ENCODE assay signal across 1 cellular context in the genomic region with DNA sequence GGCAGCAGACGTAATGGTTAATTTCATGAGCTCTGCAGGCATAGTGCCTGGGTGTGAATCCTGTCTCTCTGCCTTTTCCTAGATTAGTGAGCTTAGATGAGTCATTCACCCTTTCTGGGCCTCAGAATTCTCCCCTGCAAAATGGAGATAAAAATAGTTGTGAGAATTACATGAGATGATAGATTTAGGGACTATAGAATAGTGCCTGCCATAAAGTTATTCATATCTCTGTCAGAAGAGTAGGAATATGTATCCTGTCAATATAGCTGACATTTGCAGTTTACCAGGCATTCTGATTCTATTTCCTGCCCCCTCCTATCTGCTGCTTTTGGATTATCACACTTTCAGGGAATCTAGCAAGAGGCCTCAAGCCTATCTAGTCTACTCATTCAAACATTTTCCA.
TF ChIP-seq lines count a peak whose summit lies in the region.

No MANE protein-coding gene starts in this region.

TF ChIP-seq in K562, 482 proteins besides CTCF, POLR2A, EP300 and RAD21 (continued from another document and continues in another):
- no peak for TF ChIP-seq EWSR1 (IDR thresholded peaks at IDR 0.05; ENCODE audit: borderline replicate concordance, low read depth, partially characterized antibody)
- no peak for TF ChIP-seq TAF15 (IDR thresholded peaks at IDR 0.05; ENCODE audit: low read depth, low read length)
- peak; percentile 60; the same call in 1 of the 2 replicates for TF ChIP-seq NFE2 (IDR thresholded peaks at IDR 0.05; ENCODE audit: low read depth)
- TF ChIP-seq ZNF212 (CRISPR knock-in tag; IDR thresholded peaks at IDR 0.05): no peak
- TF ChIP-seq GATA2 (CRISPR knock-in tag; IDR thresholded peaks at IDR 0.05): 0 out of 2 replicates have a peak, but pooled peaks have one; percentile 26
- no peak for TF ChIP-seq NR2F6 (CRISPR knock-in tag; IDR thresholded peaks at IDR 0.05)
- TF ChIP-seq, protein P1, sequence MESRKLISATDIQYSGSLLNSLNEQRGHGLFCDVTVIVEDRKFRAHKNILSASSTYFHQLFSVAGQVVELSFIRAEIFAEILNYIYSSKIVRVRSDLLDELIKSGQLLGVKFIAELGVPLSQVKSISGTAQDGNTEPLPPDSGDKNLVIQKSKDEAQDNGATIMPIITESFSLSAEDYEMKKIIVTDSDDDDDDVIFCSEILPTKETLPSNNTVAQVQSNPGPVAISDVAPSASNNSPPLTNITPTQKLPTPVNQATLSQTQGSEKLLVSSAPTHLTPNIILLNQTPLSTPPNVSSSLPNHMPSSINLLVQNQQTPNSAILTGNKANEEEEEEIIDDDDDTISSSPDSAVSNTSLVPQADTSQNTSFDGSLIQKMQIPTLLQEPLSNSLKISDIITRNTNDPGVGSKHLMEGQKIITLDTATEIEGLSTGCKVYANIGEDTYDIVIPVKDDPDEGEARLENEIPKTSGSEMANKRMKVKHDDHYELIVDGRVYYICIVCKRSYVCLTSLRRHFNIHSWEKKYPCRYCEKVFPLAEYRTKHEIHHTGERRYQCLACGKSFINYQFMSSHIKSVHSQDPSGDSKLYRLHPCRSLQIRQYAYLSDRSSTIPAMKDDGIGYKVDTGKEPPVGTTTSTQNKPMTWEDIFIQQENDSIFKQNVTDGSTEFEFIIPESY (CRISPR knock-in tag; IDR thresholded peaks at IDR 0.05): no peak
- no peak for TF ChIP-seq GTF2B (IDR thresholded peaks at IDR 0.05; ENCODE audit: extremely low read depth, insufficient read length)
- no peak for TF ChIP-seq MYC (IDR thresholded peaks at IDR 0.05; ENCODE audit: low read depth, low read length)
- TF ChIP-seq MYC (CRISPR knock-in tag; IDR thresholded peaks at IDR 0.05; ENCODE audit: borderline replicate concordance, low read depth): no peak
- TF ChIP-seq, protein P2, sequence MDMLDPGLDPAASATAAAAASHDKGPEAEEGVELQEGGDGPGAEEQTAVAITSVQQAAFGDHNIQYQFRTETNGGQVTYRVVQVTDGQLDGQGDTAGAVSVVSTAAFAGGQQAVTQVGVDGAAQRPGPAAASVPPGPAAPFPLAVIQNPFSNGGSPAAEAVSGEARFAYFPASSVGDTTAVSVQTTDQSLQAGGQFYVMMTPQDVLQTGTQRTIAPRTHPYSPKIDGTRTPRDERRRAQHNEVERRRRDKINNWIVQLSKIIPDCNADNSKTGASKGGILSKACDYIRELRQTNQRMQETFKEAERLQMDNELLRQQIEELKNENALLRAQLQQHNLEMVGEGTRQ (CRISPR knock-in tag; IDR thresholded peaks at IDR 0.05): no peak
- no peak for TF ChIP-seq POLR3A (IDR thresholded peaks at IDR 0.05; ENCODE audit: borderline replicate concordance, extremely low read depth, insufficient read depth, insufficient read length)
- TF ChIP-seq ZNF717 (CRISPR knock-in tag; IDR thresholded peaks at IDR 0.05): no peak
- no peak for TF ChIP-seq GABPB2 (CRISPR knock-in tag; conservative IDR thresholded peaks at IDR 0.05)
- TF ChIP-seq ZNF347 (CRISPR knock-in tag; IDR thresholded peaks at IDR 0.05; ENCODE audit: low read depth): no peak
- TF ChIP-seq, protein P3, sequence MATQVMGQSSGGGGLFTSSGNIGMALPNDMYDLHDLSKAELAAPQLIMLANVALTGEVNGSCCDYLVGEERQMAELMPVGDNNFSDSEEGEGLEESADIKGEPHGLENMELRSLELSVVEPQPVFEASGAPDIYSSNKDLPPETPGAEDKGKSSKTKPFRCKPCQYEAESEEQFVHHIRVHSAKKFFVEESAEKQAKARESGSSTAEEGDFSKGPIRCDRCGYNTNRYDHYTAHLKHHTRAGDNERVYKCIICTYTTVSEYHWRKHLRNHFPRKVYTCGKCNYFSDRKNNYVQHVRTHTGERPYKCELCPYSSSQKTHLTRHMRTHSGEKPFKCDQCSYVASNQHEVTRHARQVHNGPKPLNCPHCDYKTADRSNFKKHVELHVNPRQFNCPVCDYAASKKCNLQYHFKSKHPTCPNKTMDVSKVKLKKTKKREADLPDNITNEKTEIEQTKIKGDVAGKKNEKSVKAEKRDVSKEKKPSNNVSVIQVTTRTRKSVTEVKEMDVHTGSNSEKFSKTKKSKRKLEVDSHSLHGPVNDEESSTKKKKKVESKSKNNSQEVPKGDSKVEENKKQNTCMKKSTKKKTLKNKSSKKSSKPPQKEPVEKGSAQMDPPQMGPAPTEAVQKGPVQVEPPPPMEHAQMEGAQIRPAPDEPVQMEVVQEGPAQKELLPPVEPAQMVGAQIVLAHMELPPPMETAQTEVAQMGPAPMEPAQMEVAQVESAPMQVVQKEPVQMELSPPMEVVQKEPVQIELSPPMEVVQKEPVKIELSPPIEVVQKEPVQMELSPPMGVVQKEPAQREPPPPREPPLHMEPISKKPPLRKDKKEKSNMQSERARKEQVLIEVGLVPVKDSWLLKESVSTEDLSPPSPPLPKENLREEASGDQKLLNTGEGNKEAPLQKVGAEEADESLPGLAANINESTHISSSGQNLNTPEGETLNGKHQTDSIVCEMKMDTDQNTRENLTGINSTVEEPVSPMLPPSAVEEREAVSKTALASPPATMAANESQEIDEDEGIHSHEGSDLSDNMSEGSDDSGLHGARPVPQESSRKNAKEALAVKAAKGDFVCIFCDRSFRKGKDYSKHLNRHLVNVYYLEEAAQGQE (CRISPR knock-in tag; IDR thresholded peaks at IDR 0.05; ENCODE audit: low read depth): no peak
- TF ChIP-seq ZC3H8 (IDR thresholded peaks at IDR 0.05): no peak
- peak; percentile 85 for TF ChIP-seq TAL1 (IDR thresholded peaks at IDR 0.05)
- TF ChIP-seq, protein P4, sequence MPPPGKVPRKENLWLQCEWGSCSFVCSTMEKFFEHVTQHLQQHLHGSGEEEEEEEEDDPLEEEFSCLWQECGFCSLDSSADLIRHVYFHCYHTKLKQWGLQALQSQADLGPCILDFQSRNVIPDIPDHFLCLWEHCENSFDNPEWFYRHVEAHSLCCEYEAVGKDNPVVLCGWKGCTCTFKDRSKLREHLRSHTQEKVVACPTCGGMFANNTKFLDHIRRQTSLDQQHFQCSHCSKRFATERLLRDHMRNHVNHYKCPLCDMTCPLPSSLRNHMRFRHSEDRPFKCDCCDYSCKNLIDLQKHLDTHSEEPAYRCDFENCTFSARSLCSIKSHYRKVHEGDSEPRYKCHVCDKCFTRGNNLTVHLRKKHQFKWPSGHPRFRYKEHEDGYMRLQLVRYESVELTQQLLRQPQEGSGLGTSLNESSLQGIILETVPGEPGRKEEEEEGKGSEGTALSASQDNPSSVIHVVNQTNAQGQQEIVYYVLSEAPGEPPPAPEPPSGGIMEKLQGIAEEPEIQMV (tag; conservative IDR thresholded peaks at IDR 0.05; ENCODE audit: low read depth): no peak
- TF ChIP-seq CBFA2T3 (IDR thresholded peaks at IDR 0.05): peak; percentile 93
- no peak for TF ChIP-seq CSDE1 (IDR thresholded peaks at IDR 0.05)
- TF ChIP-seq TRIM24 (IDR thresholded peaks at IDR 0.05): peak; percentile 67 to 72
- TF ChIP-seq PHF20 (IDR thresholded peaks at IDR 0.05; ENCODE audit: partially characterized antibody): no peak
- TF ChIP-seq, protein P5, sequence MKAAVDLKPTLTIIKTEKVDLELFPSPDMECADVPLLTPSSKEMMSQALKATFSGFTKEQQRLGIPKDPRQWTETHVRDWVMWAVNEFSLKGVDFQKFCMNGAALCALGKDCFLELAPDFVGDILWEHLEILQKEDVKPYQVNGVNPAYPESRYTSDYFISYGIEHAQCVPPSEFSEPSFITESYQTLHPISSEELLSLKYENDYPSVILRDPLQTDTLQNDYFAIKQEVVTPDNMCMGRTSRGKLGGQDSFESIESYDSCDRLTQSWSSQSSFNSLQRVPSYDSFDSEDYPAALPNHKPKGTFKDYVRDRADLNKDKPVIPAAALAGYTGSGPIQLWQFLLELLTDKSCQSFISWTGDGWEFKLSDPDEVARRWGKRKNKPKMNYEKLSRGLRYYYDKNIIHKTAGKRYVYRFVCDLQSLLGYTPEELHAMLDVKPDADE (conservative IDR thresholded peaks at IDR 0.05; ENCODE audit: control insufficient read depth, low read depth, low read length): no peak
- no peak for TF ChIP-seq BRF2 (IDR thresholded peaks at IDR 0.05; ENCODE audit: borderline replicate concordance, insufficient read depth, insufficient read length)
- no peak for TF ChIP-seq UBTF (IDR thresholded peaks at IDR 0.05; ENCODE audit: borderline replicate concordance in 1 of 2, low read depth in 2 of 2, low read length in 2 of 2)
- TF ChIP-seq, protein P6, sequence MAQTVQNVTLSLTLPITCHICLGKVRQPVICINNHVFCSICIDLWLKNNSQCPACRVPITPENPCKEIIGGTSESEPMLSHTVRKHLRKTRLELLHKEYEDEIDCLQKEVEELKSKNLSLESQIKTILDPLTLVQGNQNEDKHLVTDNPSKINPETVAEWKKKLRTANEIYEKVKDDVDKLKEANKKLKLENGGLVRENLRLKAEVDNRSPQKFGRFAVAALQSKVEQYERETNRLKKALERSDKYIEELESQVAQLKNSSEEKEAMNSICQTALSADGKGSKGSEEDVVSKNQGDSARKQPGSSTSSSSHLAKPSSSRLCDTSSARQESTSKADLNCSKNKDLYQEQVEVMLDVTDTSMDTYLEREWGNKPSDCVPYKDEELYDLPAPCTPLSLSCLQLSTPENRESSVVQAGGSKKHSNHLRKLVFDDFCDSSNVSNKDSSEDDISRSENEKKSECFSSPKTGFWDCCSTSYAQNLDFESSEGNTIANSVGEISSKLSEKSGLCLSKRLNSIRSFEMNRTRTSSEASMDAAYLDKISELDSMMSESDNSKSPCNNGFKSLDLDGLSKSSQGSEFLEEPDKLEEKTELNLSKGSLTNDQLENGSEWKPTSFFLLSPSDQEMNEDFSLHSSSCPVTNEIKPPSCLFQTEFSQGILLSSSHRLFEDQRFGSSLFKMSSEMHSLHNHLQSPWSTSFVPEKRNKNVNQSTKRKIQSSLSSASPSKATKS (CRISPR knock-in tag; IDR thresholded peaks at IDR 0.05): no peak
- peak; percentile 95 for TF ChIP-seq SMARCE1 (IDR thresholded peaks at IDR 0.05)
- TF ChIP-seq TEAD1 (CRISPR knock-in tag; IDR thresholded peaks at IDR 0.05): no peak
- TF ChIP-seq SP1 (CRISPR knock-in tag; IDR thresholded peaks at IDR 0.05): no peak
- TF ChIP-seq ARNT (IDR thresholded peaks at IDR 0.05): 0 out of 4 replicates have a peak, but pooled peaks of 1 of the 2 experiments have one; percentile 35
- no peak for TF ChIP-seq MBD2 (IDR thresholded peaks at IDR 0.05; ENCODE audit: borderline replicate concordance, low read depth)
- TF ChIP-seq RFX5 (IDR thresholded peaks at IDR 0.05; ENCODE audit: low read depth, low read length): no peak
- no peak for TF ChIP-seq MXI1 (IDR thresholded peaks at IDR 0.05; ENCODE audit: low read depth, low read length)
- no peak for TF ChIP-seq HNRNPLL (IDR thresholded peaks at IDR 0.05; ENCODE audit: low read depth, low read length, poor library complexity, severe bottlenecking)
- TF ChIP-seq LCOR (CRISPR knock-in tag; IDR thresholded peaks at IDR 0.05): no peak
- TF ChIP-seq ZNF584 (CRISPR knock-in tag; IDR thresholded peaks at IDR 0.05; ENCODE audit: low read depth): no peak
- TF ChIP-seq GATAD2A (IDR thresholded peaks at IDR 0.05): no peak
- TF ChIP-seq TGIF2 (CRISPR knock-in tag; IDR thresholded peaks at IDR 0.05): no peak
- no peak for TF ChIP-seq SREBF1 (IDR thresholded peaks at IDR 0.05; ENCODE audit: borderline replicate concordance, low read depth, low read length)
- TF ChIP-seq ZC3H4 (CRISPR knock-in tag; IDR thresholded peaks at IDR 0.05; ENCODE audit: borderline replicate concordance): no peak
- no peak for TF ChIP-seq PPARD (CRISPR knock-in tag; IDR thresholded peaks at IDR 0.05)
- TF ChIP-seq MCM5 (IDR thresholded peaks at IDR 0.05; ENCODE audit: low read depth): no peak
- no peak for TF ChIP-seq NELFE (IDR thresholded peaks at IDR 0.05; ENCODE audit: insufficient read depth, insufficient read length)
